In the genomic region with DNA sequence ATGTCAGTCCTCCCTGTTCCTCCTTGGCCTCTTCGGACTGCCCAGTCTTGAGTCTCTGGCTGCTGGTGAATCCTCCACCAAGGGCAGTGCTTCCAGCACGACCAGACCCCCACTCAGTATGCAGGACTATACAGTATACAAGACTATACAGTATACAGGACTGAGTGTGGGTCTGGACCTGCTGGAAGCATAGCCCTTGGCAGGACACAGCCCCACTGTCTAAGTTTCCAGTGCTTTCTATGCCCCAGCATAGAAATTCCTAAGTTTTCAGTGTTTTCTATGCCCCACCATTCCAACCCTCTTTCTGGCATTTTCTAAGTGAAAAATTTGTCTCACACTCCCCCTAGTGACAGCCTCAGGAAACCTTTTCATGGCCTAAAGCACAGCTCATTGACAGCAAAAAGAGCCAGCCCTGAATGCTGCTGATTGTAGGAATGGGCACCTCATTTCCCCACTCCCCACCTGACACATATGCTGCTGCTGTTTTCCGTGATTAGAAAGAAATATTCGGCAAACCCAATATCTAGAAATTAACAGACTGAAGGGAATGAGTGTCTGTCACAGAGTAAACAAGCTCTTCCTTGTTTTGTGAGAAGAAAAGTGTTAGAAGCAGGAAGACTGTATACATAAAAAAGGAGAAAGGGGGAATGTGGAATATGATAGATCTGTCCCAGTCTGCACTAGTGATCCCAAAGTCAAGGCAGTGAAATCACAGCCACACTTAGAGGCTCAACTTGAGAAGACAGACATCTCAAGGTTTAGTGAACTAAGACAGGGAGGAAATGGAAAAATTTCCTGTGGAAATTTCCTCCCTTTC, we compare ENCODE assay signal across 8 cellular contexts.
DNase-seq lines count a peak whose midpoint lies in the region; ATAC-seq and TF ChIP-seq lines count a peak whose summit lies in the region.

No MANE protein-coding gene starts in this region.

- no peaks in the 10 kb centered on the region for H3K36me3 ChIP-seq in body of pancreas (replicated peaks in 1 of 2; ENCODE audit: insufficient read depth in 1 of 2, low read depth in 2 of 2)
- no peaks in the 10 kb centered on the region for H3K36me3 ChIP-seq in testis (ENCODE audit: low read depth, missing control alignments)

- 37 to 38% methylated on average over 4 of the region's 4 CpGs for WGBS in body of pancreas, 2 donors
- WGBS in testis, 2 donors, result 44 to 63% methylated on average over 3 to 4 of the region's 4 CpGs

- TF ChIP-seq POLR2A in body of pancreas (IDR thresholded peaks at IDR 0.05) (no peak), testis (IDR thresholded peaks at IDR 0.05) (no peak)

- intact Hi-C loops in body of pancreas (cut with DNase I), result no loop called here
- intact Hi-C loops in testis (cut with DNase I; ENCODE audit: low total_unique reads), result no loop called here

- DNase-seq in COLO829 (ENCODE audit: low spot score), result peak; percentile 42
- peak; percentile 13 for DNase-seq in NCI-H2196 treated with DMSO at 0.1 percent for 48 hours (lab: John Stamatoyannopoulos, UW; ENCODE audit: unreplicated experiment)
- DNase-seq in body of pancreas, result peak; percentile 38 to 43 (median 40)
- DNase-seq in islet precursor cell, result peak; percentile 74
- peak; percentile 53 for DNase-seq in testis
- no peak for DNase-seq in NCI-H128 (lab: John Stamatoyannopoulos, UW; ENCODE audit: unreplicated experiment)

- ATAC-seq in GM18868 (IDR thresholded peaks at IDR 0.05; ENCODE audit: unreplicated experiment) (peak; percentile 85), HG03025 (IDR thresholded peaks at IDR 0.05; ENCODE audit: low FRiP score, unreplicated experiment) (peak; percentile 57), body of pancreas (peak; percentile 88)

- no peaks in the 10 kb centered on the region for H3K27me3 ChIP-seq in body of pancreas
- no peaks in the 10 kb centered on the region for H3K27me3 ChIP-seq in testis

- TF ChIP-seq CTCF in body of pancreas (IDR thresholded peaks at IDR 0.05) (peak; percentile 27 to 72 (median 69)), testis (IDR thresholded peaks at IDR 0.05) (peak; percentile 42 to 74 (median 63))

- H3K27ac ChIP-seq in body of pancreas (no peak overlapping the region), testis (no peak overlapping the region)

- no peaks in the 10 kb centered on the region for H3K9me3 ChIP-seq in body of pancreas
- no peaks in the 10 kb centered on the region for H3K9me3 ChIP-seq in testis

- H3K4me1 ChIP-seq in body of pancreas (no peaks in the 10 kb centered on the region), testis (no peaks in the 10 kb centered on the region)

- H3K4me3 ChIP-seq in body of pancreas (no peak overlapping the region), testis (no peak overlapping the region)
